Comparison of ENCODE assay signal across 17 cellular contexts in genomic region chr21:43829575-43830119, GRCh38. TPM values are rescaled to one million over a fixed set of nuclear protein-coding genes. Genes with fewer than 3 reads are reported as not detected.
A peak's percentile ranks its signal among the peaks of the same experiment; 100 is the strongest.
DNase-seq lines count a peak whose midpoint lies in the region; ATAC-seq, FAIRE-seq and TF ChIP-seq lines count a peak whose summit lies in the region.
"Had no signal": no experiment of that assay in that cellular context is flagged by ENCODE, and none has a peak within 500 bp of the region (broad histone marks: within the 10 kb centered on the region; RNA-seq: fewer than 3 reads in every experiment).

No MANE protein-coding gene starts in this region.

- CTCF ChIA-PET in A549 (lab: Yijun Ruan, JAX) = interaction anchor here (1.2 to 1.7 kb wide), 2 partner anchors 19 to 109 kb away, joined by 5 to 6 read pairs; no protein-coding TSS in a partner anchor
- CTCF ChIA-PET in Panc1 (lab: Charles Lee) = no interaction called here

- no peak for FAIRE-seq in A549 (lab: Jason Lieb, UNC)
- FAIRE-seq: endometrium had no signal

- H3K4me1 Mint-ChIP-seq in H9 = peaks cover 8% of the 10 kb centered on the region in 2 experiments
- H3K4me1 Mint-ChIP-seq in activated T-cell treated with anti-CD3 and anti-CD28 coated beads, Interleukin-2, amount 50 U/mL, for 24 hours (ENCODE audit: low read depth) = no peaks in the 10 kb centered on the region
- H3K4me1 Mint-ChIP-seq in stimulated activated naive B cell treated with anti-CD40 and anti-IgM and Interleukin-4, amounts not matched to agents 10 μg/mL and 1 μg/mL and 100 μg/mL, for 72 hours = peaks cover 2 to 4% of the 10 kb centered on the region in 2 donors
- H3K4me1 Mint-ChIP-seq: brain, IgD-negative memory B cell had no signal

- no peak overlapping the region; the same call in 1 of the 2 replicates for H3K14ac ChIP-seq in H9 (ENCODE audit: insufficient read depth, low read length)

- H3K23ac ChIP-seq in H9 (ENCODE audit: insufficient read length, low read depth, low read length) = no peak overlapping the region

- no peak for TF ChIP-seq CTCF in A549 (IDR thresholded peaks at IDR 0.05)
- peak; percentile 30; the same call in 2 of the 3 replicates for TF ChIP-seq CTCF in H9 (conservative IDR thresholded peaks at IDR 0.05)
- TF ChIP-seq CTCF in Panc1 (IDR thresholded peaks at IDR 0.05) = peak; percentile 58; the same call in 1 of the 2 replicates
- TF ChIP-seq CTCF in choroid plexus epithelial cell (conservative IDR thresholded peaks at IDR 0.05; ENCODE audit: low read depth, low read length) = peak; percentile 22

- no peak overlapping the region for H2BK12ac ChIP-seq in H9 (ENCODE audit: insufficient read length, low read depth, low read length)

- H3K4me3 Mint-ChIP-seq in H9 = no peak overlapping the region
- H3K4me3 Mint-ChIP-seq in activated T-cell treated with anti-CD3 and anti-CD28 coated beads, Interleukin-2, amount 50 U/mL, for 24 hours = no peak overlapping the region
- H3K4me3 Mint-ChIP-seq in stimulated activated naive B cell treated with anti-CD40 and anti-IgM and Interleukin-4, amounts not matched to agents 10 μg/mL and 1 μg/mL and 100 μg/mL, for 72 hours = no peak overlapping the region
- H3K4me3 Mint-ChIP-seq: brain, IgD-negative memory B cell had no signal

- H3K27me3 ChIP-seq in H9 (ENCODE audit: insufficient read depth, low read length) (no peaks in the 10 kb centered on the region), Panc1 (ENCODE audit: control insufficient read depth, insufficient read depth, low read length) (no peaks in the 10 kb centered on the region)
- H3K27me3 ChIP-seq: uterus had no signal

- 0 out of 7 replicates have a peak overlapping the region, but pooled peaks of 1 of the 3 experiments have one; percentile 24 for H3K27ac Mint-ChIP-seq in H9
- no peak overlapping the region for H3K27ac Mint-ChIP-seq in activated T-cell treated with anti-CD3 and anti-CD28 coated beads, Interleukin-2, amount 50 U/mL, for 24 hours
- no peak overlapping the region for H3K27ac Mint-ChIP-seq in stimulated activated naive B cell treated with anti-CD40 and anti-IgM and Interleukin-4, amounts not matched to agents 10 μg/mL and 1 μg/mL and 100 μg/mL, for 72 hours
- H3K27ac Mint-ChIP-seq: IgD-negative memory B cell had no signal

- H2AK5ac ChIP-seq in H9 (ENCODE audit: insufficient read length, low read length) = no peak overlapping the region

- WGBS in A549 (ENCODE audit: missing lambda C conversion rate) = 35% methylated on average over 21 of the region's 22 CpGs
- no CpG with 5 or more reads among the region's 22 CpGs for WGBS in H9 (ENCODE audit: extremely low coverage, insufficient read length, low lambda C conversion rate)

- no peak overlapping the region for H3K4me3 ChIP-seq in A549
- H3K4me3 ChIP-seq in Panc1 (ENCODE audit: low read depth in 2 of 2, low read length in 2 of 2) = peak overlapping the region; percentile 10 to 14; a peak in 2 of 4 replicates
- H3K4me3 ChIP-seq in choroid plexus epithelial cell (ENCODE audit: low read depth, low read length) = no peak overlapping the region
- H3K4me3 ChIP-seq: uterus had no signal

- H3K4ac ChIP-seq in H9 (ENCODE audit: low read depth, low read length) = no peak overlapping the region

- BruUV-seq in Panc1 (replicated peaks; lab: Mats Ljungman, UMichigan) = no TSS peak

- H2BK20ac ChIP-seq in H9 (ENCODE audit: low read depth, low read length, poor library complexity, severe bottlenecking) = no peak overlapping the region

- H3K27ac ChIP-seq in A549 = no peak overlapping the region
- no peak overlapping the region for H3K27ac ChIP-seq in H9 (ENCODE audit: insufficient read length, low read depth, low read length)
- H3K27ac ChIP-seq in Panc1 (ENCODE audit: low read length) = 0 out of 2 replicates have a peak overlapping the region, but pooled peaks have one; percentile 29
- H3K27ac ChIP-seq: uterus had no signal

- H3K9ac ChIP-seq in H9 (ENCODE audit: extremely low read depth, insufficient read length, low read length) = no peak overlapping the region

- no peaks in the 10 kb centered on the region for H3K36me3 ChIP-seq in Panc1 (ENCODE audit: control insufficient read depth, insufficient read depth, low read length)
- H3K36me3 ChIP-seq: uterus had no signal

- TF ChIP-seq POLR2A in A549 (IDR thresholded peaks at IDR 0.05; ENCODE audit: low read length) = no peak

- in situ Hi-C loops in Panc1 (cut with HindIII; ENCODE audit: low pct_unique_long_range_greater_than_20kb, low sequenced_read_pairs) = no loop called here

- H3K23me2 ChIP-seq in H9 (ENCODE audit: insufficient read length, low read depth, low read length, poor library complexity, severe bottlenecking) = no peaks in the 10 kb centered on the region

- no peak overlapping the region for H3K18ac ChIP-seq in H9 (ENCODE audit: insufficient read length, low read depth, low read length)

- no peak overlapping the region for H4K91ac ChIP-seq in H9 (ENCODE audit: insufficient read length, low read depth, low read length)

- H3K36me3 Mint-ChIP-seq in H9 (ENCODE audit: insufficient read depth in 1 of 3, low read depth in 3 of 3) = peaks cover 0 to 4% (median 0%) of the 10 kb centered on the region in 3 experiments; a peak in 2 of 7 replicates
- no peaks in the 10 kb centered on the region for H3K36me3 Mint-ChIP-seq in activated T-cell treated with anti-CD3 and anti-CD28 coated beads, Interleukin-2, amount 50 U/mL, for 24 hours (ENCODE audit: low read depth)
- H3K36me3 Mint-ChIP-seq in stimulated activated naive B cell treated with anti-CD40 and anti-IgM and Interleukin-4, amounts not matched to agents 10 μg/mL and 1 μg/mL and 100 μg/mL, for 72 hours = peaks cover 4 to 6% of the 10 kb centered on the region in 2 donors
- H3K36me3 Mint-ChIP-seq: brain, IgD-negative memory B cell had no signal

- no peaks in the 10 kb centered on the region for H4K20me1 ChIP-seq in H9 (ENCODE audit: control insufficient read depth, insufficient read depth, insufficient read length)

- DNase-seq in A549 (ENCODE audit: low read depth in 1 of 2, low spot score in 1 of 2) (peak in 1 of 2 experiments; percentile 21), H9 (no peak), Panc1 (ENCODE audit: low read depth, low spot score) (no peak), choroid plexus epithelial cell (ENCODE audit: low read depth) (no peak), AG08395 (ENCODE audit: low spot score) (no peak)
- DNase-seq in activated T-cell treated with anti-CD3 and anti-CD28 coated beads, Interleukin-2, amount 50 U/mL, for 24 hours = no peak
- DNase-seq in stimulated activated naive B cell treated with anti-CD40 and anti-IgM and Interleukin-4, amounts not matched to agents 10 μg/mL and 1 μg/mL and 100 μg/mL, for 72 hours = no peak
- DNase-seq: activated naive CD4-positive, alpha-beta T cell; DMS153; NCI-H2029; stimulated activated CD4-positive, alpha-beta T cell treated with anti-CD3 and anti-CD28 coated beads, Interleukin-2, amount 100 ng/mL, for 48 hours; T-helper 9 cell; uterus had no signal

- no peak overlapping the region for H2BK5ac ChIP-seq in H9 (ENCODE audit: insufficient read length, low read length)

- TF ChIP-seq EP300 in A549 (IDR thresholded peaks at IDR 0.05) = no peak

- H4K8ac ChIP-seq in H9 (replicated peaks; ENCODE audit: insufficient read length, low read depth, low read length) = no peak overlapping the region

- POLR2A ChIA-PET in A549 (lab: Yijun Ruan, JAX) (no interaction called here), Panc1 (lab: Charles Lee) (no interaction called here)

- H3K56ac ChIP-seq in H9 (ENCODE audit: insufficient read length, low read depth, low read length) = no peak overlapping the region

- peaks cover 4% of the 10 kb centered on the region for H3K27me3 Mint-ChIP-seq in H9 (ENCODE audit: low read depth)
- peaks cover 32% of the 10 kb centered on the region for H3K27me3 Mint-ChIP-seq in activated T-cell treated with anti-CD3 and anti-CD28 coated beads, Interleukin-2, amount 50 U/mL, for 24 hours
- peaks cover 18 to 39% of the 10 kb centered on the region in 2 donors for H3K27me3 Mint-ChIP-seq in stimulated activated naive B cell treated with anti-CD40 and anti-IgM and Interleukin-4, amounts not matched to agents 10 μg/mL and 1 μg/mL and 100 μg/mL, for 72 hours

- intact Hi-C loops in Panc1 (cut with micrococcal nuclease; ENCODE audit: unreplicated experiment) = no loop called here

- ATAC-seq in A549 = peak; percentile 49 to 61; a peak in 5 of 6 replicates
- ATAC-seq in Panc1 = peak; percentile 82
- ATAC-seq in stimulated activated naive B cell treated with anti-CD40 and anti-IgM and Interleukin-4, amounts not matched to agents 10 μg/mL and 1 μg/mL and 100 μg/mL, for 72 hours (replicated peaks) = no peak
- no peak for ATAC-seq in GM21576 (IDR thresholded peaks at IDR 0.05; ENCODE audit: unreplicated experiment)

- no peaks in the 10 kb centered on the region for H3K9me3 ChIP-seq in A549
- no peaks in the 10 kb centered on the region for H3K9me3 ChIP-seq in H9 (ENCODE audit: control insufficient read depth, low read depth, low read length)
- no peaks in the 10 kb centered on the region for H3K9me3 ChIP-seq in Panc1 (ENCODE audit: control insufficient read depth, insufficient read depth, low read depth, low read length)
- H3K9me3 ChIP-seq: uterus had no signal

- H3K4me1 ChIP-seq in A549 (peaks cover under 1% of the 10 kb centered on the region; the same call in 1 of the 3 replicates), H9 (ENCODE audit: insufficient read depth, low read length) (no peaks in the 10 kb centered on the region), Panc1 (ENCODE audit: control insufficient read depth, insufficient read depth, low read length) (no peaks in the 10 kb centered on the region; the same call in 1 of the 2 replicates)
- H3K4me1 ChIP-seq: uterus had no signal

- no peaks in the 10 kb centered on the region for H3K79me2 ChIP-seq in H9 (ENCODE audit: insufficient read depth, low read length)

- no peaks in the 10 kb centered on the region for H3K79me1 ChIP-seq in H9 (ENCODE audit: insufficient read depth, low read depth, low read length, poor library complexity, severe bottlenecking)

- H4K5ac ChIP-seq in H9 (ENCODE audit: insufficient read length, low read depth, low read length) = no peak overlapping the region

- no peak overlapping the region for H2AFZ ChIP-seq in H9 (ENCODE audit: low read length)

- peaks cover 8 to 9% of the 10 kb centered on the region in 2 experiments for H3K9me3 Mint-ChIP-seq in H9
- no peaks in the 10 kb centered on the region for H3K9me3 Mint-ChIP-seq in activated T-cell treated with anti-CD3 and anti-CD28 coated beads, Interleukin-2, amount 50 U/mL, for 24 hours
- peaks cover 0 to 2% of the 10 kb centered on the region in 2 donors for H3K9me3 Mint-ChIP-seq in stimulated activated naive B cell treated with anti-CD40 and anti-IgM and Interleukin-4, amounts not matched to agents 10 μg/mL and 1 μg/mL and 100 μg/mL, for 72 hours

- peak in 1 of 2 experiments; percentile 30; a peak in 1 of 5 replicates for TF ChIP-seq RAD21 in A549 (conservative IDR thresholded peaks at IDR 0.05 in 1 of 2, IDR thresholded peaks at IDR 0.05 in 1 of 2)

- no peak overlapping the region for H2BK15ac ChIP-seq in H9 (ENCODE audit: low read depth, low read length)

- no peak overlapping the region for H3T11ph ChIP-seq in H9 (ENCODE audit: low read length)

- no peak overlapping the region for H2BK120ac ChIP-seq in H9 (ENCODE audit: low read depth, low read length, poor library complexity, severe bottlenecking)

- H3K4me2 ChIP-seq in A549 = no peak overlapping the region
- no peak overlapping the region for H3K4me2 ChIP-seq in H9 (ENCODE audit: insufficient read depth, insufficient read length, low read length)

RNA-seq across cellular contexts. Expression of gene AGPAT3, which starts 35.4 kb away (rescaled TPM):
- polyA plus RNA-seq in A549 (2011; rRNA removed) (18.2 and 19.7 TPM in 2 replicates), A549 (2017; fragmentation: RNase III; extraction: RNeasy Plus Mini Kit Qiagen cat#74134 plus additional on column Dnase treatment) (20.3 to 21.2 TPM (median 21.1 TPM) in 3 replicates)
- 18.6 and 21.3 TPM in 2 replicates for polyA plus RNA-seq in A549 (2012; cell fraction: cytosol; rRNA removed)
- polyA plus RNA-seq in A549 (2012; cell fraction: nucleus; rRNA removed) = 27.0 and 28.7 TPM in 2 replicates
- polyA minus RNA-seq in A549 (2011; rRNA and poly(A)+ RNA removed) = 28.0 and 41.2 TPM in 2 replicates
- total RNA-seq in H9 (2021) (13.0 TPM in 2 replicates), Panc1 (2021; ENCODE audit: unreplicated experiment) (40.1 TPM)
- polyA plus RNA-seq in Panc1 (2012; ENCODE audit: insufficient read length) = 43.7 TPM

RNA-seq across cellular contexts. Expression of gene RRP1, which starts 40.3 kb away (rescaled TPM):
- polyA plus RNA-seq in A549 (2011; rRNA removed) (15.4 and 16.8 TPM in 2 replicates), A549 (2017; fragmentation: RNase III; extraction: RNeasy Plus Mini Kit Qiagen cat#74134 plus additional on column Dnase treatment) (26.3 to 29.5 TPM (median 28.2 TPM) in 3 replicates)
- polyA plus RNA-seq in A549 (2012; cell fraction: cytosol; rRNA removed) = 21.1 and 22.1 TPM in 2 replicates
- 36.0 and 38.9 TPM in 2 replicates for polyA plus RNA-seq in A549 (2012; cell fraction: nucleus; rRNA removed)
- polyA minus RNA-seq in A549 (2011; rRNA and poly(A)+ RNA removed) = 14.5 and 16.5 TPM in 2 replicates
- total RNA-seq in H9 (2021) (73.3 and 76.7 TPM in 2 replicates), Panc1 (2021; ENCODE audit: unreplicated experiment) (41.8 TPM)
- 45.9 TPM for polyA plus RNA-seq in Panc1 (2012; ENCODE audit: insufficient read length)

RNA-seq across cellular contexts. Expression of gene CSTB, which starts 53.5 kb away (rescaled TPM):
- polyA plus RNA-seq in A549 (2011; rRNA removed) (42.9 and 51.5 TPM in 2 replicates), A549 (2017; fragmentation: RNase III; extraction: RNeasy Plus Mini Kit Qiagen cat#74134 plus additional on column Dnase treatment) (94.1 to 102 TPM (median 101 TPM) in 3 replicates)
- polyA plus RNA-seq in A549 (2012; cell fraction: cytosol; rRNA removed) = 90.6 and 103 TPM in 2 replicates
- polyA plus RNA-seq in A549 (2012; cell fraction: nucleus; rRNA removed) = 29.1 and 41.0 TPM in 2 replicates
- polyA minus RNA-seq in A549 (2011; rRNA and poly(A)+ RNA removed) = 16.5 and 23.7 TPM in 2 replicates
- total RNA-seq in H9 (2021) (40.7 and 44.5 TPM in 2 replicates), Panc1 (2021; ENCODE audit: unreplicated experiment) (72.5 TPM)
- polyA plus RNA-seq in Panc1 (2012; ENCODE audit: insufficient read length) = 127 TPM

Comparison
In these comparisons a context has a peak if more than half of its experiments do, and no peak if none do; other contexts are left out.
1. ATAC-seq: peak in A549 (2 of 2) and Panc1 (single experiment); none in stimulated activated naive B cell treated with anti-CD40 and anti-IgM and Interleukin-4, amounts not matched to agents 10 μg/mL and 1 μg/mL and 100 μg/mL, for 72 hours (0 of 2) and GM21576 (single experiment).
2. H3K4me3 ChIP-seq: peak in Panc1 (2 of 2); none in A549 (single experiment) and choroid plexus epithelial cell (single experiment).